ENCODE assay signal across 3 cellular contexts in the genomic region with DNA sequence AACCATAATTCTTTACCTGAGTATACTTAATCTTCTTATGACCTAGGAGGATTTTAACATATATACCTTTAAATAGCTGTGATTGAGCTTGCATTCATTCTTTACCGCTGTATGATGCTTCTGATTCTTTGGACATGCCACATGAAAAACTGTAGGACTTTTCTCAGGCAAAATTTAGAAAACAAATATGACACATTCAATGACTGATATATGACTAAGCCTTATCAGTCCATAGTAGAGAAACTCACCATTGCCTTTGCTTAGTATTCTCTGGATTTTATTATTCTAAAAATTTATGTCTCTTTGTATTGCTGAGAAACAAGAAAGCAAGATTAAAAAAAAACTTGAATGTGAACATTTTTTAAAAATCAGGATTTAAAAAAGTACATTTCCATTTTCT.
TF ChIP-seq lines count a peak whose summit lies in the region.

No MANE protein-coding gene starts in this region.

TF ChIP-seq in IMR-90, 13 proteins besides CTCF, POLR2A, EP300 and RAD21:
- TF ChIP-seq MAFK (IDR thresholded peaks at IDR 0.05; ENCODE audit: low read depth, low read length): no peak
- no peak for TF ChIP-seq RFX5 (IDR thresholded peaks at IDR 0.05; ENCODE audit: low read depth, low read length)
- no peak for TF ChIP-seq MAZ (IDR thresholded peaks at IDR 0.05; ENCODE audit: borderline replicate concordance, low read depth, low read length)
- no peak for TF ChIP-seq FOS (IDR thresholded peaks at IDR 0.05; ENCODE audit: low read depth, low read length)
- TF ChIP-seq, protein P1, sequence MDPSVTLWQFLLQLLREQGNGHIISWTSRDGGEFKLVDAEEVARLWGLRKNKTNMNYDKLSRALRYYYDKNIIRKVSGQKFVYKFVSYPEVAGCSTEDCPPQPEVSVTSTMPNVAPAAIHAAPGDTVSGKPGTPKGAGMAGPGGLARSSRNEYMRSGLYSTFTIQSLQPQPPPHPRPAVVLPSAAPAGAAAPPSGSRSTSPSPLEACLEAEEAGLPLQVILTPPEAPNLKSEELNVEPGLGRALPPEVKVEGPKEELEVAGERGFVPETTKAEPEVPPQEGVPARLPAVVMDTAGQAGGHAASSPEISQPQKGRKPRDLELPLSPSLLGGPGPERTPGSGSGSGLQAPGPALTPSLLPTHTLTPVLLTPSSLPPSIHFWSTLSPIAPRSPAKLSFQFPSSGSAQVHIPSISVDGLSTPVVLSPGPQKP (IDR thresholded peaks at IDR 0.05; ENCODE audit: borderline replicate concordance, low read depth, low read length): no peak
- no peak for TF ChIP-seq RCOR1 (IDR thresholded peaks at IDR 0.05; ENCODE audit: insufficient replicate concordance, low read length)
- TF ChIP-seq MXI1 (IDR thresholded peaks at IDR 0.05; ENCODE audit: borderline replicate concordance, low read depth, low read length): no peak

TF ChIP-seq in GM12878, 131 proteins besides CTCF, POLR2A, EP300 and RAD21:
- TF ChIP-seq SREBF1 (IDR thresholded peaks at IDR 0.05; ENCODE audit: low read length) (no peak), ZNF24 (IDR thresholded peaks at IDR 0.05) (0 out of 2 replicates have a peak, but pooled peaks have one; percentile 30)

TF ChIP-seq in SK-N-SH treated with all-trans-retinoic acid at 6 μM for 48 hours, 23 proteins besides CTCF, POLR2A, EP300 and RAD21:
- no peak for TF ChIP-seq CSDC2 (CRISPR knock-in tag; IDR thresholded peaks at IDR 0.05)
- no peak for TF ChIP-seq RARB (CRISPR knock-in tag; IDR thresholded peaks at IDR 0.05)
- TF ChIP-seq GLIS3 (CRISPR knock-in tag; IDR thresholded peaks at IDR 0.05): no peak
- TF ChIP-seq, protein P2, sequence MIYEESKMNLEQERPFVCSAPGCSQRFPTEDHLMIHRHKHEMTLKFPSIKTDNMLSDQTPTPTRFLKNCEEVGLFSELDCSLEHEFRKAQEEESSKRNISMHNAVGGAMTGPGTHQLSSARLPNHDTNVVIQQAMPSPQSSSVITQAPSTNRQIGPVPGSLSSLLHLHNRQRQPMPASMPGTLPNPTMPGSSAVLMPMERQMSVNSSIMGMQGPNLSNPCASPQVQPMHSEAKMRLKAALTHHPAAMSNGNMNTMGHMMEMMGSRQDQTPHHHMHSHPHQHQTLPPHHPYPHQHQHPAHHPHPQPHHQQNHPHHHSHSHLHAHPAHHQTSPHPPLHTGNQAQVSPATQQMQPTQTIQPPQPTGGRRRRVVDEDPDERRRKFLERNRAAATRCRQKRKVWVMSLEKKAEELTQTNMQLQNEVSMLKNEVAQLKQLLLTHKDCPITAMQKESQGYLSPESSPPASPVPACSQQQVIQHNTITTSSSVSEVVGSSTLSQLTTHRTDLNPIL (CRISPR knock-in tag; IDR thresholded peaks at IDR 0.05; ENCODE audit: low read depth): no peak
- no peak for TF ChIP-seq ZFP3 (CRISPR knock-in tag; IDR thresholded peaks at IDR 0.05)
- no peak for TF ChIP-seq ZC3H10 (CRISPR knock-in tag; IDR thresholded peaks at IDR 0.05)
- TF ChIP-seq, protein P3, sequence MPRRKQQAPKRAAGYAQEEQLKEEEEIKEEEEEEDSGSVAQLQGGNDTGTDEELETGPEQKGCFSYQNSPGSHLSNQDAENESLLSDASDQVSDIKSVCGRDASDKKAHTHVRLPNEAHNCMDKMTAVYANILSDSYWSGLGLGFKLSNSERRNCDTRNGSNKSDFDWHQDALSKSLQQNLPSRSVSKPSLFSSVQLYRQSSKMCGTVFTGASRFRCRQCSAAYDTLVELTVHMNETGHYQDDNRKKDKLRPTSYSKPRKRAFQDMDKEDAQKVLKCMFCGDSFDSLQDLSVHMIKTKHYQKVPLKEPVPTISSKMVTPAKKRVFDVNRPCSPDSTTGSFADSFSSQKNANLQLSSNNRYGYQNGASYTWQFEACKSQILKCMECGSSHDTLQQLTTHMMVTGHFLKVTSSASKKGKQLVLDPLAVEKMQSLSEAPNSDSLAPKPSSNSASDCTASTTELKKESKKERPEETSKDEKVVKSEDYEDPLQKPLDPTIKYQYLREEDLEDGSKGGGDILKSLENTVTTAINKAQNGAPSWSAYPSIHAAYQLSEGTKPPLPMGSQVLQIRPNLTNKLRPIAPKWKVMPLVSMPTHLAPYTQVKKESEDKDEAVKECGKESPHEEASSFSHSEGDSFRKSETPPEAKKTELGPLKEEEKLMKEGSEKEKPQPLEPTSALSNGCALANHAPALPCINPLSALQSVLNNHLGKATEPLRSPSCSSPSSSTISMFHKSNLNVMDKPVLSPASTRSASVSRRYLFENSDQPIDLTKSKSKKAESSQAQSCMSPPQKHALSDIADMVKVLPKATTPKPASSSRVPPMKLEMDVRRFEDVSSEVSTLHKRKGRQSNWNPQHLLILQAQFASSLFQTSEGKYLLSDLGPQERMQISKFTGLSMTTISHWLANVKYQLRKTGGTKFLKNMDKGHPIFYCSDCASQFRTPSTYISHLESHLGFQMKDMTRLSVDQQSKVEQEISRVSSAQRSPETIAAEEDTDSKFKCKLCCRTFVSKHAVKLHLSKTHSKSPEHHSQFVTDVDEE (CRISPR knock-in tag; IDR thresholded peaks at IDR 0.05): no peak
- no peak for TF ChIP-seq ESRRG (CRISPR knock-in tag; IDR thresholded peaks at IDR 0.05)
- TF ChIP-seq SNAI2 (CRISPR knock-in tag; IDR thresholded peaks at IDR 0.05): no peak
- no peak for TF ChIP-seq ZNF8 (CRISPR knock-in tag; IDR thresholded peaks at IDR 0.05)
- TF ChIP-seq, protein P4, sequence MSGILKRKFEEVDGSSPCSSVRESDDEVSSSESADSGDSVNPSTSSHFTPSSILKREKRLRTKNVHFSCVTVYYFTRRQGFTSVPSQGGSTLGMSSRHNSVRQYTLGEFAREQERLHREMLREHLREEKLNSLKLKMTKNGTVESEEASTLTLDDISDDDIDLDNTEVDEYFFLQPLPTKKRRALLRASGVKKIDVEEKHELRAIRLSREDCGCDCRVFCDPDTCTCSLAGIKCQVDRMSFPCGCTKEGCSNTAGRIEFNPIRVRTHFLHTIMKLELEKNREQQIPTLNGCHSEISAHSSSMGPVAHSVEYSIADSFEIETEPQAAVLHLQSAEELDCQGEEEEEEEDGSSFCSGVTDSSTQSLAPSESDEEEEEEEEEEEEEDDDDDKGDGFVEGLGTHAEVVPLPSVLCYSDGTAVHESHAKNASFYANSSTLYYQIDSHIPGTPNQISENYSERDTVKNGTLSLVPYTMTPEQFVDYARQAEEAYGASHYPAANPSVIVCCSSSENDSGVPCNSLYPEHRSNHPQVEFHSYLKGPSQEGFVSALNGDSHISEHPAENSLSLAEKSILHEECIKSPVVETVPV (CRISPR knock-in tag; IDR thresholded peaks at IDR 0.05): no peak
- TF ChIP-seq, protein P5, sequence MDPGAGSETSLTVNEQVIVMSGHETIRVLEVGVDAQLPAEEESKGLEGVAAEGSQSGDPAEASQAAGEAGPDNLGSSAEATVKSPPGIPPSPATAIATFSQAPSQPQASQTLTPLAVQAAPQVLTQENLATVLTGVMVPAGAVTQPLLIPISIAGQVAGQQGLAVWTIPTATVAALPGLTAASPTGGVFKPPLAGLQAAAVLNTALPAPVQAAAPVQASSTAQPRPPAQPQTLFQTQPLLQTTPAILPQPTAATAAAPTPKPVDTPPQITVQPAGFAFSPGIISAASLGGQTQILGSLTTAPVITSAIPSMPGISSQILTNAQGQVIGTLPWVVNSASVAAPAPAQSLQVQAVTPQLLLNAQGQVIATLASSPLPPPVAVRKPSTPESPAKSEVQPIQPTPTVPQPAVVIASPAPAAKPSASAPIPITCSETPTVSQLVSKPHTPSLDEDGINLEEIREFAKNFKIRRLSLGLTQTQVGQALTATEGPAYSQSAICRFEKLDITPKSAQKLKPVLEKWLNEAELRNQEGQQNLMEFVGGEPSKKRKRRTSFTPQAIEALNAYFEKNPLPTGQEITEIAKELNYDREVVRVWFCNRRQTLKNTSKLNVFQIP (CRISPR knock-in tag; IDR thresholded peaks at IDR 0.05; ENCODE audit: borderline replicate concordance, low read depth): no peak
- no peak for TF ChIP-seq ZFP30 (CRISPR knock-in tag; IDR thresholded peaks at IDR 0.05)
- TF ChIP-seq TOX (CRISPR knock-in tag; IDR thresholded peaks at IDR 0.05; ENCODE audit: borderline replicate concordance): no peak
